ENCODE assay signal across 7 cellular contexts in genomic region chr9:129890718-129891299, GRCh38. TPM values are rescaled to one million over a fixed set of nuclear protein-coding genes. Genes with fewer than 3 reads are reported as not detected.
DNase-seq lines count a peak whose midpoint lies in the region; ATAC-seq and TF ChIP-seq lines count a peak whose summit lies in the region.
"Not testable (repeated sequence)": the region's sequence is repeated elsewhere in the genome, so short reads cannot be mapped to it uniquely, and the experiment has no call there.

No MANE protein-coding gene starts in this region.

- H3K9ac ChIP-seq in iPS-18a (ENCODE audit: low read length) = peak overlapping the region; percentile 28
- not testable (repeated sequence) for H3K9ac ChIP-seq in neural progenitor cell

- not testable (repeated sequence) for H3K27me3 ChIP-seq in GM23338 (ENCODE audit: insufficient read depth); iPS-18a (ENCODE audit: control insufficient read depth, insufficient read depth, low read length); neural progenitor cell

- H3K4me3 Mint-ChIP-seq in GM23338 (peak overlapping the region; percentile 61), T-cell (peak overlapping the region; percentile 83 to 95 (median 85))
- peak overlapping the region; percentile 71 for H3K4me3 Mint-ChIP-seq in activated T-helper 1 cell treated with anti-CD3 and anti-CD28 coated beads, Interleukin-12 subunit alpha, Interleukin-12 subunit beta, Interleukin-2, Interleukin-4 antibody, amounts not matched to agents 30 ng/mL and 10 ng/mL and 1 ng/mL, durations not matched to agents 14 hours and 24 hours and 36 hours
- H3K4me3 Mint-ChIP-seq in dendritic cell treated with granulocyte-macrophage colony-stimulating factor and Interleukin-4, amounts not matched to agents 40 ng/mL and 50 ng/mL, for 4 days = peak overlapping the region; percentile 67
- not testable (repeated sequence) for H3K4me3 Mint-ChIP-seq in neural progenitor cell

- H3K4me1 Mint-ChIP-seq in GM23338 = peaks cover 50% of the 10 kb centered on the region
- H3K4me1 Mint-ChIP-seq in T-cell = peaks cover 92 to 94% (median 93%) of the 10 kb centered on the region in 3 donors
- H3K4me1 Mint-ChIP-seq in activated T-helper 1 cell treated with anti-CD3 and anti-CD28 coated beads, Interleukin-12 subunit alpha, Interleukin-12 subunit beta, Interleukin-2, Interleukin-4 antibody, amounts not matched to agents 30 ng/mL and 10 ng/mL and 1 ng/mL, durations not matched to agents 14 hours and 24 hours and 36 hours (ENCODE audit: low read depth) = peaks cover 95% of the 10 kb centered on the region
- peaks cover 73% of the 10 kb centered on the region for H3K4me1 Mint-ChIP-seq in dendritic cell treated with granulocyte-macrophage colony-stimulating factor and Interleukin-4, amounts not matched to agents 40 ng/mL and 50 ng/mL, for 4 days (ENCODE audit: low read depth)
- H3K4me1 Mint-ChIP-seq in neural progenitor cell = peaks cover 42% of the 10 kb centered on the region

- POLR2A ChIA-PET in T-cell (lab: Charles Lee) = interaction anchor here (0.5 to 0.7 kb wide), 5 partner anchors 20 to 155 kb away, joined by 3 to 6 read pairs (median 4); no protein-coding TSS in a partner anchor

- H2AFZ ChIP-seq in GM23338 = peak overlapping the region; percentile 81
- peak overlapping the region; percentile 7 for H2AFZ ChIP-seq in neural progenitor cell (replicated peaks)

- peaks cover 31% of the 10 kb centered on the region; the same call in 1 of the 2 replicates for H3F3A ChIP-seq in GM23338 (replicated peaks; ENCODE audit: low read depth)
- peaks cover 19% of the 10 kb centered on the region for H3F3A ChIP-seq in neural progenitor cell (ENCODE audit: low read depth)

- not testable (repeated sequence) for TF ChIP-seq CTCF in GM23338 (conservative IDR thresholded peaks at IDR 0.05; ENCODE audit: low read depth in 2 of 2); neural progenitor cell (IDR thresholded peaks at IDR 0.05)

- H3K4me2 ChIP-seq in GM23338 (peak overlapping the region; percentile 72), neural progenitor cell (peak overlapping the region; percentile 55)

- DNase-seq in GM23338 (ENCODE audit: low spot score); T-cell; activated T-helper 1 cell treated with anti-CD3 and anti-CD28 coated beads, Interleukin-12 subunit alpha, Interleukin-12 subunit beta, Interleukin-2, Interleukin-4 antibody, amounts not matched to agents 30 ng/mL and 10 ng/mL and 1 ng/mL, durations not matched to agents 14 hours and 24 hours and 36 hours (ENCODE audit: low spot score); neural progenitor cell (ENCODE audit: low spot score); substantia nigra (lab: John Stamatoyannopoulos, UW): not testable (repeated sequence)

- H3K4me3 ChIP-seq in GM23338 (peak overlapping the region; percentile 57), iPS-18a (ENCODE audit: low read length) (peak overlapping the region; percentile 26)
- H3K4me3 ChIP-seq in neural progenitor cell = not testable (repeated sequence)

- CTCF ChIA-PET in T-cell (lab: Charles Lee) = interaction anchor here in 1 of 2 donors (0.7 to 1.0 kb wide), 2 partner anchors 12 to 44 kb away, joined by 3 to 4 read pairs; no protein-coding TSS in a partner anchor

- H4K20me1 ChIP-seq in GM23338 (replicated peaks; ENCODE audit: insufficient read depth); neural progenitor cell (ENCODE audit: low read depth): not testable (repeated sequence)

- intact Hi-C loops in activated T-helper 1 cell treated with anti-CD3 and anti-CD28 coated beads, Interleukin-12 subunit alpha, Interleukin-12 subunit beta, Interleukin-2, Interleukin-4 antibody, amounts not matched to agents 30 ng/mL and 10 ng/mL and 1 ng/mL, durations not matched to agents 14 hours and 24 hours and 36 hours (cut with micrococcal nuclease) = loop anchor here (1.0 kb wide), 1 partner anchor 162 kb away; the partner anchor contains the start of gene GPR107
- intact Hi-C loops in dendritic cell treated with granulocyte-macrophage colony-stimulating factor and Interleukin-4, amounts not matched to agents 40 ng/mL and 50 ng/mL, for 4 days (cut with micrococcal nuclease) = loop anchor here (2.0 kb wide), 1 partner anchor 28 kb away; no protein-coding TSS in a partner anchor

- not testable (repeated sequence) for H3K36me3 ChIP-seq in GM23338 (ENCODE audit: insufficient read depth); iPS-18a (ENCODE audit: control insufficient read depth, low read depth, low read length); neural progenitor cell

- not testable (repeated sequence) for ATAC-seq in GM23338; T-cell (replicated peaks in 1 of 4)

- H3K9me2 ChIP-seq in GM23338 (ENCODE audit: insufficient read depth) = not testable (repeated sequence)

- not testable (repeated sequence) for H3K9me3 Mint-ChIP-seq in GM23338; T-cell; activated T-helper 1 cell treated with anti-CD3 and anti-CD28 coated beads, Interleukin-12 subunit alpha, Interleukin-12 subunit beta, Interleukin-2, Interleukin-4 antibody, amounts not matched to agents 30 ng/mL and 10 ng/mL and 1 ng/mL, durations not matched to agents 14 hours and 24 hours and 36 hours; dendritic cell treated with granulocyte-macrophage colony-stimulating factor and Interleukin-4, amounts not matched to agents 40 ng/mL and 50 ng/mL, for 4 days; neural progenitor cell

- H3K27ac Mint-ChIP-seq in GM23338 (peak overlapping the region; percentile 74), T-cell (peak overlapping the region; percentile 98 to 99)
- peak overlapping the region; percentile 100 for H3K27ac Mint-ChIP-seq in activated T-helper 1 cell treated with anti-CD3 and anti-CD28 coated beads, Interleukin-12 subunit alpha, Interleukin-12 subunit beta, Interleukin-2, Interleukin-4 antibody, amounts not matched to agents 30 ng/mL and 10 ng/mL and 1 ng/mL, durations not matched to agents 14 hours and 24 hours and 36 hours
- peak overlapping the region; percentile 86 for H3K27ac Mint-ChIP-seq in dendritic cell treated with granulocyte-macrophage colony-stimulating factor and Interleukin-4, amounts not matched to agents 40 ng/mL and 50 ng/mL, for 4 days
- H3K27ac Mint-ChIP-seq in neural progenitor cell = not testable (repeated sequence)

- H3K27me3 Mint-ChIP-seq in GM23338 (ENCODE audit: insufficient read depth, low read depth, poor library complexity) = peaks cover 15% of the 10 kb centered on the region
- H3K27me3 Mint-ChIP-seq in T-cell; activated T-helper 1 cell treated with anti-CD3 and anti-CD28 coated beads, Interleukin-12 subunit alpha, Interleukin-12 subunit beta, Interleukin-2, Interleukin-4 antibody, amounts not matched to agents 30 ng/mL and 10 ng/mL and 1 ng/mL, durations not matched to agents 14 hours and 24 hours and 36 hours (ENCODE audit: insufficient read depth); dendritic cell treated with granulocyte-macrophage colony-stimulating factor and Interleukin-4, amounts not matched to agents 40 ng/mL and 50 ng/mL, for 4 days; neural progenitor cell (ENCODE audit: insufficient read depth, low read depth): not testable (repeated sequence)

- peak overlapping the region; percentile 97 for H3K27ac ChIP-seq in GM23338 (ENCODE audit: low read depth)
- H3K27ac ChIP-seq in iPS-18a (ENCODE audit: low read length); neural progenitor cell: not testable (repeated sequence)
- H3K27ac ChIP-seq in substantia nigra (ENCODE audit: low read depth, low read length, poor library complexity, severe bottlenecking) = peak overlapping the region; percentile 56

- H3K79me2 ChIP-seq in GM23338 (replicated peaks; ENCODE audit: insufficient read depth); neural progenitor cell (ENCODE audit: low read depth): not testable (repeated sequence)

- H3K36me3 Mint-ChIP-seq in GM23338 (ENCODE audit: low read depth) (peaks cover 22% of the 10 kb centered on the region), T-cell (peaks cover 25% of the 10 kb centered on the region), neural progenitor cell (peaks cover 22% of the 10 kb centered on the region)
- peaks cover 40% of the 10 kb centered on the region for H3K36me3 Mint-ChIP-seq in activated T-helper 1 cell treated with anti-CD3 and anti-CD28 coated beads, Interleukin-12 subunit alpha, Interleukin-12 subunit beta, Interleukin-2, Interleukin-4 antibody, amounts not matched to agents 30 ng/mL and 10 ng/mL and 1 ng/mL, durations not matched to agents 14 hours and 24 hours and 36 hours (ENCODE audit: low read depth)
- peaks cover 78% of the 10 kb centered on the region for H3K36me3 Mint-ChIP-seq in dendritic cell treated with granulocyte-macrophage colony-stimulating factor and Interleukin-4, amounts not matched to agents 40 ng/mL and 50 ng/mL, for 4 days (ENCODE audit: low read depth)

- not testable (repeated sequence) for H3K9me3 ChIP-seq in iPS-18a (ENCODE audit: control insufficient read depth, low read depth, low read length); neural progenitor cell (ENCODE audit: low read depth)

- H3K4me1 ChIP-seq in GM23338 (ENCODE audit: insufficient read depth) (peaks cover 30% of the 10 kb centered on the region), iPS-18a (ENCODE audit: control insufficient read depth, low read depth, low read length) (peaks cover 13% of the 10 kb centered on the region), neural progenitor cell (peaks cover 20% of the 10 kb centered on the region)

RNA-seq across cellular contexts. Expression of gene USP20, which starts 55.6 kb away (rescaled TPM):
- total RNA-seq in GM23338 (2014; rRNA removed; shearing (Covaris generic)) = 12.0 and 13.0 TPM in 2 replicates
- polyA plus RNA-seq in GM23338 (2016; fragmentation: Nextera tagmentation; extraction: Ambion mirVana) = 9.9 and 10.4 TPM in 2 replicates
- total RNA-seq in T-cell (100 to 1,000 TPM; 105 to 140 (median 125) TPM), neural progenitor cell (ENCODE audit: low replicate concordance) (10.8 and 25.2 TPM in 2 replicates)
- total RNA-seq in activated T-helper 1 cell treated with anti-CD3 and anti-CD28 coated beads, Interleukin-12 subunit alpha, Interleukin-12 subunit beta, Interleukin-2, Interleukin-4 antibody, amounts not matched to agents 30 ng/mL and 10 ng/mL and 1 ng/mL, durations not matched to agents 14 hours and 24 hours and 36 hours = 47.9 and 50.2 TPM in 2 replicates

RNA-seq across cellular contexts. Expression of gene C9orf78, which starts 55.7 kb away (rescaled TPM):
- total RNA-seq in GM23338 (2014; rRNA removed; shearing (Covaris generic)) = 34.4 and 46.1 TPM in 2 replicates
- 72.8 and 84.6 TPM in 2 replicates for polyA plus RNA-seq in GM23338 (2016; fragmentation: Nextera tagmentation; extraction: Ambion mirVana)
- total RNA-seq in T-cell = 100 to 1,000 TPM in 1 of 5 donors, 10 to 100 TPM in 4; 80.5 to 112 (median 90.2) TPM
- total RNA-seq in activated T-helper 1 cell treated with anti-CD3 and anti-CD28 coated beads, Interleukin-12 subunit alpha, Interleukin-12 subunit beta, Interleukin-2, Interleukin-4 antibody, amounts not matched to agents 30 ng/mL and 10 ng/mL and 1 ng/mL, durations not matched to agents 14 hours and 24 hours and 36 hours = 64.0 and 67.4 TPM in 2 replicates
- total RNA-seq in neural progenitor cell (ENCODE audit: low replicate concordance) = 40.9 and 42.2 TPM in 2 replicates
